ENCODE assay signal across 1 cellular context in the genomic region with DNA sequence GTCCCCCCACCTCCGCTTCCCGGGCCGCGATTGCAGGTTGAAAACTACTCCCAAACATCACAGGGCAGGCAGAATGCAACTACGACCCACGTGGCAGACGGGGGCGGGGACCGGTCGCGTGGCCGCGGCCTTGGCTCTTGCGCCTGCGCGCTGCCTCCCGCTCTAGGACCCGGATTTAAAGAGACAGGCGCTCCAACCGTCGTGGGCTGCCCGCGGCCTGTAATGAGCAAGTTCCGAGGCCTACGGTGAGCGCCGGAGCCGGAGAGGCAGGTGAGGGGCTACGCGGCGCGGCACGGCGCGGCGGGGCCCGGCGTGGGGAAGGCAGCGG.
A peak's percentile ranks its signal among the peaks of the same experiment; 100 is the strongest.
TF ChIP-seq lines count a peak whose summit lies in the region.

A gene (plus strand): TSS at position 160 of the 328 bp plus-strand sequence. CDS start 2,494 bp downstream, outside the sequence.

TF ChIP-seq in HEK293, 187 proteins besides CTCF, POLR2A, EP300 and RAD21 (continued from another document and continues in another):
- TF ChIP-seq, protein P1, sequence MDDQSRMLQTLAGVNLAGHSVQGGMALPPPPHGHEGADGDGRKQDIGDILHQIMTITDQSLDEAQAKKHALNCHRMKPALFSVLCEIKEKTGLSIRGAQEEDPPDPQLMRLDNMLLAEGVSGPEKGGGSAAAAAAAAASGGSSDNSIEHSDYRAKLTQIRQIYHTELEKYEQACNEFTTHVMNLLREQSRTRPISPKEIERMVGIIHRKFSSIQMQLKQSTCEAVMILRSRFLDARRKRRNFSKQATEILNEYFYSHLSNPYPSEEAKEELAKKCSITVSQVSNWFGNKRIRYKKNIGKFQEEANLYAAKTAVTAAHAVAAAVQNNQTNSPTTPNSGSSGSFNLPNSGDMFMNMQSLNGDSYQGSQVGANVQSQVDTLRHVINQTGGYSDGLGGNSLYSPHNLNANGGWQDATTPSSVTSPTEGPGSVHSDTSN (CRISPR knock-in tag; IDR thresholded peaks at IDR 0.05) = no peak
- no peak for TF ChIP-seq ZNF394 (tag by site-specific recombination; IDR thresholded peaks at IDR 0.05; ENCODE audit: borderline replicate concordance)
- no peak for TF ChIP-seq SCRT1 (tag by site-specific recombination; IDR thresholded peaks at IDR 0.05; ENCODE audit: borderline replicate concordance)
- no peak for TF ChIP-seq ZNF549 (tag by site-specific recombination; IDR thresholded peaks at IDR 0.05)
- TF ChIP-seq EGR2 (tag by site-specific recombination; IDR thresholded peaks at IDR 0.05; ENCODE audit: low read depth) = peak; percentile 57
- no peak for TF ChIP-seq ZFP37 (tag by site-specific recombination; IDR thresholded peaks at IDR 0.05)
- TF ChIP-seq SP7 (tag by site-specific recombination; IDR thresholded peaks at IDR 0.05) = no peak
- no peak for TF ChIP-seq ZNF211 (tag by site-specific recombination; IDR thresholded peaks at IDR 0.05; ENCODE audit: low read depth)
- no peak for TF ChIP-seq OSR2 (tag by site-specific recombination; IDR thresholded peaks at IDR 0.05)
- TF ChIP-seq TRIM28 (IDR thresholded peaks at IDR 0.05; ENCODE audit: borderline replicate concordance, low read length) = no peak
- TF ChIP-seq ZNF561 (tag by site-specific recombination; IDR thresholded peaks at IDR 0.05; ENCODE audit: borderline replicate concordance) = no peak
- TF ChIP-seq, protein P2, sequence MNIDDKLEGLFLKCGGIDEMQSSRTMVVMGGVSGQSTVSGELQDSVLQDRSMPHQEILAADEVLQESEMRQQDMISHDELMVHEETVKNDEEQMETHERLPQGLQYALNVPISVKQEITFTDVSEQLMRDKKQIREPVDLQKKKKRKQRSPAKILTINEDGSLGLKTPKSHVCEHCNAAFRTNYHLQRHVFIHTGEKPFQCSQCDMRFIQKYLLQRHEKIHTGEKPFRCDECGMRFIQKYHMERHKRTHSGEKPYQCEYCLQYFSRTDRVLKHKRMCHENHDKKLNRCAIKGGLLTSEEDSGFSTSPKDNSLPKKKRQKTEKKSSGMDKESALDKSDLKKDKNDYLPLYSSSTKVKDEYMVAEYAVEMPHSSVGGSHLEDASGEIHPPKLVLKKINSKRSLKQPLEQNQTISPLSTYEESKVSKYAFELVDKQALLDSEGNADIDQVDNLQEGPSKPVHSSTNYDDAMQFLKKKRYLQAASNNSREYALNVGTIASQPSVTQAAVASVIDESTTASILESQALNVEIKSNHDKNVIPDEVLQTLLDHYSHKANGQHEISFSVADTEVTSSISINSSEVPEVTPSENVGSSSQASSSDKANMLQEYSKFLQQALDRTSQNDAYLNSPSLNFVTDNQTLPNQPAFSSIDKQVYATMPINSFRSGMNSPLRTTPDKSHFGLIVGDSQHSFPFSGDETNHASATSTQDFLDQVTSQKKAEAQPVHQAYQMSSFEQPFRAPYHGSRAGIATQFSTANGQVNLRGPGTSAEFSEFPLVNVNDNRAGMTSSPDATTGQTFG (tag by site-specific recombination; IDR thresholded peaks at IDR 0.05; ENCODE audit: borderline replicate concordance) = no peak
- TF ChIP-seq HOXA7 (CRISPR knock-in tag; IDR thresholded peaks at IDR 0.05; ENCODE audit: borderline replicate concordance) = no peak
- TF ChIP-seq ZNF560 (tag by site-specific recombination; IDR thresholded peaks at IDR 0.05; ENCODE audit: borderline replicate concordance) = no peak
- TF ChIP-seq ZNF571 (tag by site-specific recombination; IDR thresholded peaks at IDR 0.05) = no peak
- no peak for TF ChIP-seq ZNF23 (tag by site-specific recombination; IDR thresholded peaks at IDR 0.05; ENCODE audit: borderline replicate concordance)
- TF ChIP-seq, protein P3, sequence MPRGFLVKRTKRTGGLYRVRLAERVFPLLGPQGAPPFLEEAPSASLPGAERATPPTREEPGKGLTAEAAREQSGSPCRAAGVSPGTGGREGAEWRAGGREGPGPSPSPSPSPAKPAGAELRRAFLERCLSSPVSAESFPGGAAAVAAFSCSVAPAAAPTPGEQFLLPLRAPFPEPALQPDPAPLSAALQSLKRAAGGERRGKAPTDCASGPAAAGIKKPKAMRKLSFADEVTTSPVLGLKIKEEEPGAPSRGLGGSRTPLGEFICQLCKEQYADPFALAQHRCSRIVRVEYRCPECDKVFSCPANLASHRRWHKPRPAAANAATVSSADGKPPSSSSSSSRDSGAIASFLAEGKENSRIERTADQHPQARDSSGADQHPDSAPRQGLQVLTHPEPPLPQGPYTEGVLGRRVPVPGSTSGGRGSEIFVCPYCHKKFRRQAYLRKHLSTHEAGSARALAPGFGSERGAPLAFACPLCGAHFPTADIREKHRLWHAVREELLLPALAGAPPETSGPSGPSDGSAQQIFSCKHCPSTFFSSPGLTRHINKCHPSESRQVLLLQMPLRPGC (tag by site-specific recombination; IDR thresholded peaks at IDR 0.05) = no peak
- no peak for TF ChIP-seq ZNF2 (tag by site-specific recombination; IDR thresholded peaks at IDR 0.05)
- TF ChIP-seq ZBTB48 (tag by site-specific recombination; IDR thresholded peaks at IDR 0.05) = no peak
- no peak for TF ChIP-seq ZNF610 (tag by site-specific recombination; IDR thresholded peaks at IDR 0.05; ENCODE audit: borderline replicate concordance)
- TF ChIP-seq, protein P4, sequence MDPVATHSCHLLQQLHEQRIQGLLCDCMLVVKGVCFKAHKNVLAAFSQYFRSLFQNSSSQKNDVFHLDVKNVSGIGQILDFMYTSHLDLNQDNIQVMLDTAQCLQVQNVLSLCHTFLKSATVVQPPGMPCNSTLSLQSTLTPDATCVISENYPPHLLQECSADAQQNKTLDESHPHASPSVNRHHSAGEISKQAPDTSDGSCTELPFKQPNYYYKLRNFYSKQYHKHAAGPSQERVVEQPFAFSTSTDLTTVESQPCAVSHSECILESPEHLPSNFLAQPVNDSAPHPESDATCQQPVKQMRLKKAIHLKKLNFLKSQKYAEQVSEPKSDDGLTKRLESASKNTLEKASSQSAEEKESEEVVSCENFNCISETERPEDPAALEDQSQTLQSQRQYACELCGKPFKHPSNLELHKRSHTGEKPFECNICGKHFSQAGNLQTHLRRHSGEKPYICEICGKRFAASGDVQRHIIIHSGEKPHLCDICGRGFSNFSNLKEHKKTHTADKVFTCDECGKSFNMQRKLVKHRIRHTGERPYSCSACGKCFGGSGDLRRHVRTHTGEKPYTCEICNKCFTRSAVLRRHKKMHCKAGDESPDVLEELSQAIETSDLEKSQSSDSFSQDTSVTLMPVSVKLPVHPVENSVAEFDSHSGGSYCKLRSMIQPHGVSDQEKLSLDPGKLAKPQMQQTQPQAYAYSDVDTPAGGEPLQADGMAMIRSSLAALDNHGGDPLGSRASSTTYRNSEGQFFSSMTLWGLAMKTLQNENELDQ (tag by site-specific recombination; IDR thresholded peaks at IDR 0.05; ENCODE audit: low read depth) = no peak
- TF ChIP-seq ZNF510 (tag by site-specific recombination; IDR thresholded peaks at IDR 0.05; ENCODE audit: insufficient replicate concordance) = no peak
- TF ChIP-seq, protein P5, sequence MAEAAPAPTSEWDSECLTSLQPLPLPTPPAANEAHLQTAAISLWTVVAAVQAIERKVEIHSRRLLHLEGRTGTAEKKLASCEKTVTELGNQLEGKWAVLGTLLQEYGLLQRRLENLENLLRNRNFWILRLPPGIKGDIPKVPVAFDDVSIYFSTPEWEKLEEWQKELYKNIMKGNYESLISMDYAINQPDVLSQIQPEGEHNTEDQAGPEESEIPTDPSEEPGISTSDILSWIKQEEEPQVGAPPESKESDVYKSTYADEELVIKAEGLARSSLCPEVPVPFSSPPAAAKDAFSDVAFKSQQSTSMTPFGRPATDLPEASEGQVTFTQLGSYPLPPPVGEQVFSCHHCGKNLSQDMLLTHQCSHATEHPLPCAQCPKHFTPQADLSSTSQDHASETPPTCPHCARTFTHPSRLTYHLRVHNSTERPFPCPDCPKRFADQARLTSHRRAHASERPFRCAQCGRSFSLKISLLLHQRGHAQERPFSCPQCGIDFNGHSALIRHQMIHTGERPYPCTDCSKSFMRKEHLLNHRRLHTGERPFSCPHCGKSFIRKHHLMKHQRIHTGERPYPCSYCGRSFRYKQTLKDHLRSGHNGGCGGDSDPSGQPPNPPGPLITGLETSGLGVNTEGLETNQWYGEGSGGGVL (tag by site-specific recombination; IDR thresholded peaks at IDR 0.05) = no peak
- TF ChIP-seq ZSCAN30 (tag by site-specific recombination; IDR thresholded peaks at IDR 0.05) = no peak
- TF ChIP-seq RBAK (tag by site-specific recombination; IDR thresholded peaks at IDR 0.05) = no peak
- TF ChIP-seq ZXDB (tag by site-specific recombination; IDR thresholded peaks at IDR 0.05) = no peak
- TF ChIP-seq ZNF76 (tag by site-specific recombination; IDR thresholded peaks at IDR 0.05; ENCODE audit: borderline replicate concordance, low read depth) = 0 out of 2 replicates have a peak, but pooled peaks have one; percentile 11
- no peak for TF ChIP-seq ZNF623 (tag by site-specific recombination; IDR thresholded peaks at IDR 0.05)
- TF ChIP-seq ZNF664 (tag by site-specific recombination; IDR thresholded peaks at IDR 0.05) = no peak
- peak; percentile 37 for TF ChIP-seq SP3 (tag by site-specific recombination; IDR thresholded peaks at IDR 0.05)
- TF ChIP-seq ZNF248 (tag by site-specific recombination; IDR thresholded peaks at IDR 0.05) = no peak
- no peak for TF ChIP-seq ZNF354C (tag by site-specific recombination; IDR thresholded peaks at IDR 0.05; ENCODE audit: borderline replicate concordance, low read depth)
- TF ChIP-seq ZNF292 (tag by site-specific recombination; IDR thresholded peaks at IDR 0.05; ENCODE audit: borderline replicate concordance, low read depth) = no peak
- TF ChIP-seq MYNN (tag by site-specific recombination; IDR thresholded peaks at IDR 0.05; ENCODE audit: borderline replicate concordance) = no peak
- TF ChIP-seq KLF9 (tag by site-specific recombination; IDR thresholded peaks at IDR 0.05; ENCODE audit: low read depth) = peak; percentile 88
- TF ChIP-seq ZFHX2 (tag by site-specific recombination; conservative IDR thresholded peaks at IDR 0.05) = peak; percentile 82
- TF ChIP-seq ZBTB20 (tag by site-specific recombination; IDR thresholded peaks at IDR 0.05) = peak; percentile 47; the same call in 1 of the 2 replicates
- TF ChIP-seq KLF10 (tag by site-specific recombination; IDR thresholded peaks at IDR 0.05) = peak; percentile 65; the same call in 1 of the 2 replicates
- TF ChIP-seq ZNF274 (IDR thresholded peaks at IDR 0.05; ENCODE audit: low read length) = no peak
- no peak for TF ChIP-seq ZNF274 (tag by site-specific recombination; IDR thresholded peaks at IDR 0.05; ENCODE audit: borderline replicate concordance)
- TF ChIP-seq ZBTB7A (tag by site-specific recombination; IDR thresholded peaks at IDR 0.05; ENCODE audit: low read depth) = no peak
- TF ChIP-seq ZNF10 (tag by site-specific recombination; IDR thresholded peaks at IDR 0.05) = no peak
- TF ChIP-seq, protein P6, sequence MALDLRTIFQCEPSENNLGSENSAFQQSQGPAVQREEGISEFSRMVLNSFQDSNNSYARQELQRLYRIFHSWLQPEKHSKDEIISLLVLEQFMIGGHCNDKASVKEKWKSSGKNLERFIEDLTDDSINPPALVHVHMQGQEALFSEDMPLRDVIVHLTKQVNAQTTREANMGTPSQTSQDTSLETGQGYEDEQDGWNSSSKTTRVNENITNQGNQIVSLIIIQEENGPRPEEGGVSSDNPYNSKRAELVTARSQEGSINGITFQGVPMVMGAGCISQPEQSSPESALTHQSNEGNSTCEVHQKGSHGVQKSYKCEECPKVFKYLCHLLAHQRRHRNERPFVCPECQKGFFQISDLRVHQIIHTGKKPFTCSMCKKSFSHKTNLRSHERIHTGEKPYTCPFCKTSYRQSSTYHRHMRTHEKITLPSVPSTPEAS (tag by site-specific recombination; IDR thresholded peaks at IDR 0.05) = no peak
- TF ChIP-seq, protein P7, sequence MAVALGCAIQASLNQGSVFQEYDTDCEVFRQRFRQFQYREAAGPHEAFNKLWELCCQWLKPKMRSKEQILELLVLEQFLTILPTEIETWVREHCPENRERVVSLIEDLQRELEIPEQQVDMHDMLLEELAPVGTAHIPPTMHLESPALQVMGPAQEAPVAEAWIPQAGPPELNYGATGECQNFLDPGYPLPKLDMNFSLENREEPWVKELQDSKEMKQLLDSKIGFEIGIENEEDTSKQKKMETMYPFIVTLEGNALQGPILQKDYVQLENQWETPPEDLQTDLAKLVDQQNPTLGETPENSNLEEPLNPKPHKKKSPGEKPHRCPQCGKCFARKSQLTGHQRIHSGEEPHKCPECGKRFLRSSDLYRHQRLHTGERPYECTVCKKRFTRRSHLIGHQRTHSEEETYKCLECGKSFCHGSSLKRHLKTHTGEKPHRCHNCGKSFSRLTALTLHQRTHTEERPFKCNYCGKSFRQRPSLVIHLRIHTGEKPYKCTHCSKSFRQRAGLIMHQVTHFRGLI (tag by site-specific recombination; IDR thresholded peaks at IDR 0.05) = no peak
- no peak for TF ChIP-seq ZNF423 (tag by site-specific recombination; IDR thresholded peaks at IDR 0.05)
- TF ChIP-seq SP2 (tag by site-specific recombination; IDR thresholded peaks at IDR 0.05) = peak; percentile 50
- TF ChIP-seq ZNF629 (tag by site-specific recombination; IDR thresholded peaks at IDR 0.05) = 0 out of 2 replicates have a peak, but pooled peaks have one; percentile 20
- TF ChIP-seq ZNF416 (tag by site-specific recombination; IDR thresholded peaks at IDR 0.05) = no peak
- peak; percentile 70; the same call in 1 of the 2 replicates for TF ChIP-seq ZNF600 (tag by site-specific recombination; IDR thresholded peaks at IDR 0.05)
- no peak for TF ChIP-seq ZNF843 (tag by site-specific recombination; IDR thresholded peaks at IDR 0.05)
- TF ChIP-seq ZNF701 (tag by site-specific recombination; IDR thresholded peaks at IDR 0.05) = no peak
- TF ChIP-seq ZNF837 (tag by site-specific recombination; IDR thresholded peaks at IDR 0.05) = no peak
- no peak for TF ChIP-seq ZNF548 (tag by site-specific recombination; IDR thresholded peaks at IDR 0.05)
- TF ChIP-seq, protein P8, sequence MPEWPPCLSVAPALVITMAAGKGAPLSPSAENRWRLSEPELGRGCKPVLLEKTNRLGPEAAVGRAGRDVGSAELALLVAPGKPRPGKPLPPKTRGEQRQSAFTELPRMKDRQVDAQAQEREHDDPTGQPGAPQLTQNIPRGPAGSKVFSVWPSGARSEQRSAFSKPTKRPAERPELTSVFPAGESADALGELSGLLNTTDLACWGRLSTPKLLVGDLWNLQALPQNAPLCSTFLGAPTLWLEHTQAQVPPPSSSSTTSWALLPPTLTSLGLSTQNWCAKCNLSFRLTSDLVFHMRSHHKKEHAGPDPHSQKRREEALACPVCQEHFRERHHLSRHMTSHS (tag by site-specific recombination; IDR thresholded peaks at IDR 0.05) = no peak
- TF ChIP-seq ZFP69B (tag by site-specific recombination; IDR thresholded peaks at IDR 0.05) = no peak
- TF ChIP-seq ZNF146 (tag by site-specific recombination; IDR thresholded peaks at IDR 0.05) = no peak
